In genomic region chr12:112928978-112929377, GRCh38 we compare ENCODE assay signal across 1 cellular context.
TF ChIP-seq lines count a peak whose summit lies in the region.

No MANE protein-coding gene starts in this region.

TF ChIP-seq in H1, 55 proteins besides CTCF, POLR2A, EP300 and RAD21:
- no peak for TF ChIP-seq POLR2AphosphoS5 (IDR thresholded peaks at IDR 0.05; ENCODE audit: low read depth, low read length)
- TF ChIP-seq KDM5A (IDR thresholded peaks at IDR 0.05; ENCODE audit: low read length), result no peak
- no peak for TF ChIP-seq RNF2 (IDR thresholded peaks at IDR 0.05; ENCODE audit: borderline replicate concordance, low read depth, low read length, missing control alignments, poor library complexity, severe bottlenecking)
- TF ChIP-seq ASH2L (IDR thresholded peaks at IDR 0.05; ENCODE audit: low read length), result no peak
- no peak for TF ChIP-seq NRF1 (IDR thresholded peaks at IDR 0.05; ENCODE audit: low read depth, low read length)
- no peak for TF ChIP-seq TCF12 (IDR thresholded peaks at IDR 0.05; ENCODE audit: low read depth, low read length)
- TF ChIP-seq BRCA1 (IDR thresholded peaks at IDR 0.05; ENCODE audit: low read depth, low read length), result no peak
- no peak for TF ChIP-seq NANOG (IDR thresholded peaks at IDR 0.05; ENCODE audit: insufficient read depth, low read depth, low read length, poor library complexity, severe bottlenecking)
- TF ChIP-seq SUZ12 (IDR thresholded peaks at IDR 0.05; ENCODE audit: low read length), result no peak
- TF ChIP-seq, protein P1, sequence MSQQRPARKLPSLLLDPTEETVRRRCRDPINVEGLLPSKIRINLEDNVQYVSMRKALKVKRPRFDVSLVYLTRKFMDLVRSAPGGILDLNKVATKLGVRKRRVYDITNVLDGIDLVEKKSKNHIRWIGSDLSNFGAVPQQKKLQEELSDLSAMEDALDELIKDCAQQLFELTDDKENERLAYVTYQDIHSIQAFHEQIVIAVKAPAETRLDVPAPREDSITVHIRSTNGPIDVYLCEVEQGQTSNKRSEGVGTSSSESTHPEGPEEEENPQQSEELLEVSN (IDR thresholded peaks at IDR 0.05), result no peak
- no peak for TF ChIP-seq EZH2 (IDR thresholded peaks at IDR 0.05; ENCODE audit: low read depth, low read length, severe bottlenecking)
- no peak for TF ChIP-seq YY1 (IDR thresholded peaks at IDR 0.05; ENCODE audit: low read depth, low read length)
- no peak for TF ChIP-seq HDAC2 (IDR thresholded peaks at IDR 0.05; ENCODE audit: borderline replicate concordance in 1 of 2, low read depth in 2 of 2, low read length in 2 of 2)
- TF ChIP-seq EGR1 (IDR thresholded peaks at IDR 0.05; ENCODE audit: borderline replicate concordance, low read depth, low read length), result no peak
- TF ChIP-seq BACH1 (IDR thresholded peaks at IDR 0.05; ENCODE audit: low read length), result no peak
- no peak for TF ChIP-seq RXRA (IDR thresholded peaks at IDR 0.05; ENCODE audit: insufficient read depth, low read depth, low read length)
- no peak for TF ChIP-seq KDM4A (IDR thresholded peaks at IDR 0.05; ENCODE audit: low read depth, low read length, severe bottlenecking)
- TF ChIP-seq SRF (IDR thresholded peaks at IDR 0.05; ENCODE audit: low read depth, low read length), result no peak
- TF ChIP-seq POU5F1 (IDR thresholded peaks at IDR 0.05; ENCODE audit: low read depth, low read length), result no peak
- no peak for TF ChIP-seq SIN3A (conservative IDR thresholded peaks at IDR 0.05 in 1 of 2, IDR thresholded peaks at IDR 0.05 in 1 of 2; ENCODE audit: low read depth in 1 of 2, low read length in 2 of 2)
